24 cellular contexts compared by ENCODE assay signal in the genomic region with DNA sequence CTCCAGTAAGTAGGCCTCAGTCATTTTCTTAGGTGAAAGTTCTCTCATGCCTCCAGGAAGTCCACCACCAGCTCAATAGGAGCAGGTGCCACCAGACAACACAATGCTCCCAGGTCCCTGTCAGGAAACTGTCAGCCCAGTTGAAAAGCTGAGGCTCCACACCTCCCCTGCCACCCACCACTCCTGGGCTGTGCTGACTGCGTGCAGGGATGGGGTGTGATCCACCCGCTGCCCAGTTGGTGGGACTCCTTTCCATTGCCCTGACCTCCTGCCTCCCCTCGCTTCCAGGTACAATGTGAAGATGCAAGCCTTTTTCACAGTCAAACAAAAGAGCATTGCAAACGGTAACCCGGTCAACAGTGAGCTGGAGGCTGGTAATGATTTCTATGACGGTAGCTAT.
"Had no signal": no experiment of that assay in that cellular context is flagged by ENCODE, and none has a peak within 500 bp of the region (broad histone marks: within the 10 kb centered on the region; RNA-seq: fewer than 3 reads in every experiment).

No MANE protein-coding gene starts in this region.

- H3K27ac ChIP-seq: HL-60, KMS-11, RWPE1 had no signal

- DNase-seq: MV-4-11; NCI-H1048; NCI-H1105; NCI-H1417; NCI-H1436 treated with DMSO at 0.1 percent for 48 hours; NCI-H1694; NCI-H187 treated with DMSO at 0.1 percent for 48 hours; NCI-H2029 treated with DMSO at 0.1 percent for 48 hours; NCI-H2171 treated with DMSO at 0.1 percent for 48 hours; NCI-H2227 treated with DMSO at 0.1 percent for 48 hours; NCI-H524; NCI-H69; NCI-H774; NK-92 treated with Interleukin-12 subunit alpha and Interleukin-12 subunit beta, amount 100 ng/mL, for 24 hours; PC-3; SHP77; SK-N-SH; SW 1271 had no signal

- H3K9me3 ChIP-seq: SK-N-SH had no signal

- H3K27me3 Mint-ChIP-seq: IgD-negative memory B cell had no signal

- H3K27ac Mint-ChIP-seq: IgD-negative memory B cell had no signal

- H3K4me3 Mint-ChIP-seq: IgD-negative memory B cell had no signal

- H3K4me2 ChIP-seq: KMS-11, SK-N-SH had no signal

- H3K9ac ChIP-seq: KMS-11, SK-N-SH had no signal

- H3K4me3 ChIP-seq: K562 had no signal

- H3K36me3 Mint-ChIP-seq: IgD-negative memory B cell had no signal

- ATAC-seq: K562, Panc1, PC-3 had no signal
